In the genomic region with DNA sequence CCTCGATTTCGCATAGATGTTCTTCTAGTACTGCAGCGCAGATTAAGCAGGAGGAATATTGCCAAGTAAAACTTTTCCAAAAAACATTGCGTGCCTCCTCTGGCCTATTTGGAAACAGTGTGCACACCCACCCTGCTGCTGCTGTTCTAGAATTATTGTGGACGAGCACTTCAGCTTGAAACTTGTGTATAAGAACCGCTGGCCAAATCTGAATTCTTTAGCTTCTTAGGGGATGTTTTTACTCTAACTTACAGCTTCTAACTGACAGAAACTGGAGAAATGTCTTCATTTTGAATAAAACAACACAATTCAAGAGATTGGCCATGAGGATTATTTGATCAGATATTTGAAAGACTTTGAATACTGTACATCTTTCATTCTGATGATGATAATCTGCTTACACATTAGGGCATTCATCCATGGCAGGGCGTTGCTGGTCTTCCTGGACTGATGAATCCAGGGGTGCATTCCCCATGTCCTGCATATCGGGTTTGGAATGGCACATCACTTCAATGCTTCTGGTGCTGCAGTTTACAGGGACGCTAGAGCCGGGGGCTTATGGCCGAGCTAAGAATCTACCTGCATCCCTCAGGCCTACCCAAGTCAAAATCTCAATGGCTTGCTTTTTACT, we compare ENCODE assay signal across 1 cellular context.
TF ChIP-seq lines count a peak whose summit lies in the region.

No MANE protein-coding gene starts in this region.

TF ChIP-seq in H1, 55 proteins besides CTCF, POLR2A, EP300 and RAD21:
- no peak for TF ChIP-seq POU5F1 (IDR thresholded peaks at IDR 0.05; ENCODE audit: low read depth, low read length)
